In genomic region chr18:10895976-10896375, GRCh38 we compare ENCODE assay signal across 1 cellular context.
TF ChIP-seq lines count a peak whose summit lies in the region.

No MANE protein-coding gene starts in this region.

TF ChIP-seq in IMR-90, 13 proteins besides CTCF, POLR2A, EP300 and RAD21 (continued from another document):
- TF ChIP-seq CEBPB (IDR thresholded peaks at IDR 0.05; ENCODE audit: low read depth, low read length) (no peak), BHLHE40 (IDR thresholded peaks at IDR 0.05; ENCODE audit: low read depth, low read length) (no peak), RFX5 (IDR thresholded peaks at IDR 0.05; ENCODE audit: low read depth, low read length) (no peak), SMC3 (IDR thresholded peaks at IDR 0.05; ENCODE audit: low read depth, low read length) (no peak), MAZ (IDR thresholded peaks at IDR 0.05; ENCODE audit: borderline replicate concordance, low read depth, low read length) (no peak), FOS (IDR thresholded peaks at IDR 0.05; ENCODE audit: low read depth, low read length) (no peak)
